1 cellular context compared by ENCODE assay signal in genomic region chr20:16119909-16120308, GRCh38.
TF ChIP-seq lines count a peak whose summit lies in the region.

No MANE protein-coding gene starts in this region.

TF ChIP-seq in HepG2, 621 proteins besides CTCF, POLR2A, EP300 and RAD21 (continued from another document and continues in another):
- TF ChIP-seq MLXIP (CRISPR knock-in tag; IDR thresholded peaks at IDR 0.05; ENCODE audit: borderline replicate concordance), result peak; percentile 49; the same call in 1 of the 2 replicates
- no peak for TF ChIP-seq KIAA2018 (CRISPR knock-in tag; IDR thresholded peaks at IDR 0.05; ENCODE audit: borderline replicate concordance)
- TF ChIP-seq ZNF235 (CRISPR knock-in tag; IDR thresholded peaks at IDR 0.05; ENCODE audit: borderline replicate concordance), result no peak
- no peak for TF ChIP-seq RXRA (CRISPR knock-in tag; IDR thresholded peaks at IDR 0.05)
- TF ChIP-seq HMGXB3 (CRISPR knock-in tag; IDR thresholded peaks at IDR 0.05; ENCODE audit: borderline replicate concordance), result no peak
- no peak for TF ChIP-seq ARNT (IDR thresholded peaks at IDR 0.05)
- no peak for TF ChIP-seq ZFP36L2 (CRISPR knock-in tag; IDR thresholded peaks at IDR 0.05)
- no peak for TF ChIP-seq FOXM1 (CRISPR knock-in tag; IDR thresholded peaks at IDR 0.05)
- 0 out of 2 replicates have a peak, but pooled peaks have one; percentile 47 for TF ChIP-seq ZNF24 (IDR thresholded peaks at IDR 0.05)
- no peak for TF ChIP-seq RFX3 (CRISPR knock-in tag; IDR thresholded peaks at IDR 0.05)
- TF ChIP-seq KLF13 (CRISPR knock-in tag; IDR thresholded peaks at IDR 0.05), result no peak
- TF ChIP-seq ZNF703 (CRISPR knock-in tag; IDR thresholded peaks at IDR 0.05; ENCODE audit: borderline replicate concordance), result no peak
- no peak for TF ChIP-seq NBN (conservative IDR thresholded peaks at IDR 0.05)
- no peak for TF ChIP-seq CEBPZ (IDR thresholded peaks at IDR 0.05; ENCODE audit: low read length)
- no peak for TF ChIP-seq WIZ (CRISPR knock-in tag; IDR thresholded peaks at IDR 0.05)
- TF ChIP-seq MATR3 (CRISPR knock-in tag; IDR thresholded peaks at IDR 0.05), result no peak
- TF ChIP-seq TRAFD1 (CRISPR knock-in tag; IDR thresholded peaks at IDR 0.05; ENCODE audit: borderline replicate concordance), result no peak
- no peak for TF ChIP-seq THAP8 (CRISPR knock-in tag; IDR thresholded peaks at IDR 0.05; ENCODE audit: borderline replicate concordance)
- TF ChIP-seq DMTF1 (CRISPR knock-in tag; IDR thresholded peaks at IDR 0.05), result no peak
- TF ChIP-seq KLF15 (CRISPR knock-in tag; IDR thresholded peaks at IDR 0.05; ENCODE audit: borderline replicate concordance), result no peak
- TF ChIP-seq EHMT2 (IDR thresholded peaks at IDR 0.05; ENCODE audit: borderline replicate concordance, low read depth, low read length), result no peak; the same call in 1 of the 2 replicates
- TF ChIP-seq ZBTB7B (CRISPR knock-in tag; IDR thresholded peaks at IDR 0.05), result 0 out of 2 replicates have a peak, but pooled peaks have one; percentile 36
- no peak for TF ChIP-seq SNAPC2 (CRISPR knock-in tag; IDR thresholded peaks at IDR 0.05)
- no peak for TF ChIP-seq RBAK (CRISPR knock-in tag; IDR thresholded peaks at IDR 0.05)
